In genomic region chr9:114631166-114631565, GRCh38 we compare ENCODE assay signal across 20 cellular contexts. TPM values are rescaled to one million over a fixed set of nuclear protein-coding genes. Genes with fewer than 3 reads are reported as not detected.
A peak's percentile ranks its signal among the peaks of the same experiment; 100 is the strongest.
DNase-seq lines count a peak whose midpoint lies in the region; ATAC-seq, FAIRE-seq and TF ChIP-seq lines count a peak whose summit lies in the region.
"Had no signal": no experiment of that assay in that cellular context is flagged by ENCODE, and none has a peak within 500 bp of the region (broad histone marks: within the 10 kb centered on the region; RNA-seq: fewer than 3 reads in every experiment).

No MANE protein-coding gene starts in this region.

- H3K79me2 ChIP-seq in keratinocyte (ENCODE audit: control insufficient read depth, insufficient read depth, low read length): no peaks in the 10 kb centered on the region

- no peak for ATAC-seq in heart right ventricle
- no peak for ATAC-seq in activated T-helper 17 cell treated with anti-CD3 and anti-CD28 coated beads, Interleukin-2, amount 50 U/mL, for 72 hours (replicated peaks)

- FAIRE-seq in keratinocyte (lab: Jason Lieb, UNC): peak; percentile 48
- FAIRE-seq: D721Med, GM12892, GM18507 had no signal

- H3K9me3 Mint-ChIP-seq in activated T-helper 17 cell treated with anti-CD3 and anti-CD28 coated beads, Interleukin-2, amount 50 U/mL, for 72 hours: no peaks in the 10 kb centered on the region
- H3K9me3 Mint-ChIP-seq: CD4-positive, alpha-beta T cell had no signal

- H3K4me3 Mint-ChIP-seq in activated T-helper 17 cell treated with anti-CD3 and anti-CD28 coated beads, Interleukin-2, amount 50 U/mL, for 72 hours: no peak overlapping the region
- H3K4me3 Mint-ChIP-seq: CD4-positive, alpha-beta T cell had no signal

- H3K9me1 ChIP-seq in keratinocyte (ENCODE audit: control insufficient read depth, extremely low read depth, insufficient read depth, low read length): no peaks in the 10 kb centered on the region

- dilution Hi-C loops in keratinocyte (cut with MboI; ENCODE audit: extremely low pct_ligation_motif_present, low sequenced_read_pairs): no loop called here

- intact Hi-C loops in cardiac septum (cut with DNase I): no loop called here
- intact Hi-C loops in heart right ventricle (cut with DNase I): no loop called here

- TF ChIP-seq CTCF in heart right ventricle (IDR thresholded peaks at IDR 0.05) (no peak), keratinocyte (optimal IDR thresholded peaks at IDR 0.05 in 1 of 3, IDR thresholded peaks at IDR 0.05 in 1 of 3, conservative IDR thresholded peaks at IDR 0.05 in 1 of 3; ENCODE audit: extremely low read depth in 1 of 3, insufficient read depth in 2 of 3, low read length in 3 of 3) (no peak)

- H3K27ac ChIP-seq in heart right ventricle: no peak overlapping the region
- H3K27ac ChIP-seq in keratinocyte (ENCODE audit: control insufficient read depth, insufficient read depth, low read length): no peak overlapping the region
- H3K27ac ChIP-seq: GM23248 had no signal

- no peak overlapping the region for H3K4me3 ChIP-seq in heart right ventricle
- no peak overlapping the region for H3K4me3 ChIP-seq in keratinocyte (ENCODE audit: control insufficient read depth in 2 of 3, extremely low read depth in 1 of 3, insufficient read depth in 2 of 3, low read depth in 1 of 3, low read length in 3 of 3)
- H3K4me3 ChIP-seq: GM23248, HAP-1 had no signal

- H3K27me3 Mint-ChIP-seq in activated T-helper 17 cell treated with anti-CD3 and anti-CD28 coated beads, Interleukin-2, amount 50 U/mL, for 72 hours: no peaks in the 10 kb centered on the region
- H3K27me3 Mint-ChIP-seq: CD4-positive, alpha-beta T cell had no signal

- no peaks in the 10 kb centered on the region for H4K20me1 ChIP-seq in keratinocyte (ENCODE audit: control insufficient read depth, extremely low read depth, insufficient read depth, low read length)

- no peak overlapping the region for H3K9ac ChIP-seq in keratinocyte (ENCODE audit: control insufficient read depth, extremely low read depth, insufficient read depth, low read length)
- H3K9ac ChIP-seq: GM23248 had no signal

- WGBS in heart right ventricle, 2 donors: 0% methylated on average over 2 of the region's 2 CpGs

- no peaks in the 10 kb centered on the region for H3K4me1 Mint-ChIP-seq in activated T-helper 17 cell treated with anti-CD3 and anti-CD28 coated beads, Interleukin-2, amount 50 U/mL, for 72 hours

- H3K36me3 Mint-ChIP-seq in activated T-helper 17 cell treated with anti-CD3 and anti-CD28 coated beads, Interleukin-2, amount 50 U/mL, for 72 hours (ENCODE audit: low read depth): peaks cover 95% of the 10 kb centered on the region

- H3K27me3 ChIP-seq in heart right ventricle (no peaks in the 10 kb centered on the region), keratinocyte (ENCODE audit: control insufficient read depth, extremely low read depth, insufficient read depth, low read length) (no peaks in the 10 kb centered on the region)
- H3K27me3 ChIP-seq: BE2C had no signal

- peak overlapping the region; percentile 49 for H3K27ac Mint-ChIP-seq in activated T-helper 17 cell treated with anti-CD3 and anti-CD28 coated beads, Interleukin-2, amount 50 U/mL, for 72 hours
- H3K27ac Mint-ChIP-seq: CD4-positive, alpha-beta T cell had no signal

- no peaks in the 10 kb centered on the region for H3K9me3 ChIP-seq in heart right ventricle
- H3K9me3 ChIP-seq in keratinocyte (ENCODE audit: control insufficient read depth, low read depth, low read length): no peaks in the 10 kb centered on the region
- H3K9me3 ChIP-seq: BE2C, Caco-2, HAP-1 had no signal

- no peaks in the 10 kb centered on the region for H3K4me1 ChIP-seq in heart right ventricle
- H3K4me1 ChIP-seq in keratinocyte (ENCODE audit: control insufficient read depth, extremely low read depth, insufficient read depth, low read length): peaks cover 7% of the 10 kb centered on the region
- H3K4me1 ChIP-seq: BE2C, Caco-2, HAP-1 had no signal

- H3K36me3 ChIP-seq in heart right ventricle: peaks cover 0 to 84% (median 22%) of the 10 kb centered on the region in 9 donors
- peaks cover 4 to 5% of the 10 kb centered on the region in 2 experiments for H3K36me3 ChIP-seq in keratinocyte (ENCODE audit: control insufficient read depth in 2 of 2, extremely low read depth in 1 of 2, insufficient read depth in 2 of 2, low read length in 2 of 2)

- no peak overlapping the region for H3K4me2 ChIP-seq in keratinocyte (ENCODE audit: control insufficient read depth, extremely low read depth, insufficient read depth, low read depth, low read length)

- DNase-seq in cardiac septum (ENCODE audit: low spot score) (peak; percentile 20), heart right ventricle (no peak), keratinocyte (ENCODE audit: low read depth, low spot score) (no peak), NOMO-1 treated with DMSO at 0.1 percent for 48 hours (lab: John Stamatoyannopoulos, UW; ENCODE audit: unreplicated experiment) (no peak), NCI-H2029 (lab: John Stamatoyannopoulos, UW) (no peak)
- DNase-seq in stimulated activated CD4-positive, alpha-beta T cell treated with anti-CD3 and anti-CD28 coated beads, Interleukin-12 subunit alpha, Interleukin-12 subunit beta, amount 100 ng/mL, for 4 hours: no peak
- DNase-seq: BE2C; C1 segment of cervical spinal cord; Caco-2; CD4-positive, alpha-beta T cell; GDM1; GM23248 had no signal

- no peak overlapping the region for H2AFZ ChIP-seq in keratinocyte (ENCODE audit: control insufficient read depth, low read length)
- H2AFZ ChIP-seq: GM23248 had no signal

RNA-seq across cellular contexts. Expression of gene TMEM268, which starts 20.1 kb away (rescaled TPM):
- total RNA-seq in cardiac septum (3.6 TPM), heart right ventricle (1 to 10 TPM; 2.4 to 5.6 (median 3.7) TPM)
- polyA plus RNA-seq in heart right ventricle (1 to 10 TPM; 1.0 to 1.4 TPM), keratinocyte (7.0 to 7.6 TPM (median 7.6 TPM) in 3 replicates)
- 10 to 100 TPM; 12.6 to 21.0 TPM for total RNA-seq in activated T-helper 17 cell treated with anti-CD3 and anti-CD28 coated beads, Interleukin-2, amount 50 U/mL, for 72 hours
- polyA plus RNA-seq in keratinocyte (2011; ENCODE audit: low read depth): 5.3 TPM
- polyA plus RNA-seq in keratinocyte (2011; cell fraction: cytosol; rRNA removed): 5.3 and 9.4 TPM in 2 replicates
- polyA plus RNA-seq in keratinocyte (2011; cell fraction: nucleus; rRNA removed): 9.6 and 10.2 TPM in 2 replicates
- polyA plus RNA-seq in keratinocyte (2012; ENCODE audit: low replicate concordance): 3.5 and 3.8 TPM in 2 replicates
- polyA minus RNA-seq in keratinocyte: 9.2 to 10.8 TPM (median 10.4 TPM) in 3 replicates
- 4.0 TPM for polyA minus RNA-seq in keratinocyte (2011; cell fraction: cytosol; rRNA and poly(A)+ RNA removed)
- polyA minus RNA-seq in keratinocyte (2011; cell fraction: nucleus; rRNA and poly(A)+ RNA removed): 5.1 and 7.4 TPM in 2 replicates

RNA-seq across cellular contexts. Expression of gene TEX53, which starts 26.4 kb away (rescaled TPM):
- not detected for total RNA-seq in cardiac septum
- total RNA-seq in heart right ventricle: not detected
- polyA plus RNA-seq in heart right ventricle: not detected
- not detected for total RNA-seq in activated T-helper 17 cell treated with anti-CD3 and anti-CD28 coated beads, Interleukin-2, amount 50 U/mL, for 72 hours
- not detected in 3 replicates for polyA plus RNA-seq in keratinocyte
- not detected for polyA plus RNA-seq in keratinocyte (2011; ENCODE audit: low read depth)
- not detected in 2 replicates for polyA plus RNA-seq in keratinocyte (2011; cell fraction: cytosol; rRNA removed)
- not detected in 2 replicates for polyA plus RNA-seq in keratinocyte (2011; cell fraction: nucleus; rRNA removed)
- polyA plus RNA-seq in keratinocyte (2012; ENCODE audit: low replicate concordance): not detected in 2 replicates
- not detected in 3 replicates for polyA minus RNA-seq in keratinocyte
- not detected for polyA minus RNA-seq in keratinocyte (2011; cell fraction: cytosol; rRNA and poly(A)+ RNA removed)
- not detected in 2 replicates for polyA minus RNA-seq in keratinocyte (2011; cell fraction: nucleus; rRNA and poly(A)+ RNA removed)
- total RNA-seq: A172; Caco-2; CD4-positive, alpha-beta T cell; GM23248; H4; HT-29 had no signal
- polyA plus RNA-seq: GM23248 had no signal

RNA-seq across cellular contexts. Expression of gene ATP6V1G1, which starts 43.6 kb away (rescaled TPM):
- total RNA-seq in cardiac septum: 64.6 TPM
- 10 to 100 TPM; 53.1 to 80.3 (median 64.5) TPM for total RNA-seq in heart right ventricle
- polyA plus RNA-seq in heart right ventricle: 100 to 1,000 TPM in 1 of 2 donors, 10 to 100 TPM in 1; 65.7 to 115 TPM
- 10 to 100 TPM; 33.5 to 37.9 TPM for total RNA-seq in activated T-helper 17 cell treated with anti-CD3 and anti-CD28 coated beads, Interleukin-2, amount 50 U/mL, for 72 hours
- polyA plus RNA-seq in keratinocyte: 159 to 214 TPM (median 211 TPM) in 3 replicates
- 104 TPM for polyA plus RNA-seq in keratinocyte (2011; ENCODE audit: low read depth)
- polyA plus RNA-seq in keratinocyte (2011; cell fraction: cytosol; rRNA removed): 222 and 310 TPM in 2 replicates
- 115 and 146 TPM in 2 replicates for polyA plus RNA-seq in keratinocyte (2011; cell fraction: nucleus; rRNA removed)
- 132 and 242 TPM in 2 replicates for polyA plus RNA-seq in keratinocyte (2012; ENCODE audit: low replicate concordance)
- polyA minus RNA-seq in keratinocyte: 22.0 to 47.9 TPM (median 44.0 TPM) in 3 replicates
- 94.0 TPM for polyA minus RNA-seq in keratinocyte (2011; cell fraction: cytosol; rRNA and poly(A)+ RNA removed)
- polyA minus RNA-seq in keratinocyte (2011; cell fraction: nucleus; rRNA and poly(A)+ RNA removed): 21.2 and 40.0 TPM in 2 replicates

RNA-seq across cellular contexts. Expression of gene TEX48, which starts 50.8 kb away (rescaled TPM):
- total RNA-seq in cardiac septum (not detected), heart right ventricle (not detected)
- polyA plus RNA-seq in heart right ventricle (not detected), keratinocyte (not detected in 3 replicates)
- under 1 TPM; 0.42 to 0.67 TPM for total RNA-seq in activated T-helper 17 cell treated with anti-CD3 and anti-CD28 coated beads, Interleukin-2, amount 50 U/mL, for 72 hours
- not detected for polyA plus RNA-seq in keratinocyte (2011; ENCODE audit: low read depth)
- not detected in 2 replicates for polyA plus RNA-seq in keratinocyte (2011; cell fraction: cytosol; rRNA removed)
- polyA plus RNA-seq in keratinocyte (2011; cell fraction: nucleus; rRNA removed): not detected in 2 replicates
- not detected in 2 replicates for polyA plus RNA-seq in keratinocyte (2012; ENCODE audit: low replicate concordance)
- not detected in 3 replicates for polyA minus RNA-seq in keratinocyte
- polyA minus RNA-seq in keratinocyte (2011; cell fraction: cytosol; rRNA and poly(A)+ RNA removed): not detected
- not detected in 2 replicates for polyA minus RNA-seq in keratinocyte (2011; cell fraction: nucleus; rRNA and poly(A)+ RNA removed)
- total RNA-seq: A172; Caco-2; CD4-positive, alpha-beta T cell; GM23248; H4; HT-29 had no signal
- polyA plus RNA-seq: GM23248 had no signal
